ENCODE assay signal across 8 cellular contexts in the genomic region with DNA sequence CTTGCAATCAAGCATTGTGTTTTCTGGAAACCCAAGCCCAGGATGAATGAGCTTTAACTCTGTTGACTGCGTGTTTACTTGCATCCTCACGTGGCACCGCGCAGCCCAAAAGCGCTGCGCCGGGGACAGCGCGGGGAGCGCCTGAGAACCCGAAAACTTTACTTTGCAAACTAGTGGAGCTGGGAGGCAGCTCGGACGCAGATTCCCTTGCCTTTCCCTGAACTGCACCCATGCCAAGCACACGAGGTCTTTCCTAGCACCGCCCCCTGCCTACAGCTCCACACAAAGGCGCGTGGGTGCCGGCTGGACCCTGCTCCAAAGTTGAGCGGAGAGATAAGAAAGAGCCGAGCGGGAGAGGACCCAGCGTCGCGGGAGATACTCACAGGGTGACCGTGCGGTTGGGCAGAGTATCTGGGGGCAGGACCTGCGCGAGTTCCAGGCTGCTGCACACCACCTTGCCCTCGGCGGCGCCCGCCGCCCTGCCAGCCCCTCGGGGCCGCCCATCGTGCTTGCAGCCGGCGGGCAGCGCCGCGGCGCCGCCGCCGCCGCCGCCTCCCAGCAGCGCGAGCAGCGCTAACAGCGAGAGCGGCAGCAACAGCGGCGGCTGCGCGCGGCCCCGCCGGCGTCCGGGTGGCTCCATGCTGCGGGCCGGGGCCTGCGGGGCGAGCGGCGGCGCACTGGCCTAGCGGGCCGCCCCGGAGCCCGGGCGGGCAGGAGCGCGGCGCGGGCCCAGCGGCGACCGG. TPM values are rescaled to one million over a fixed set of nuclear protein-coding genes. Genes with fewer than 3 reads are reported as not detected.
DNase-seq lines count a peak whose midpoint lies in the region; ATAC-seq, FAIRE-seq and TF ChIP-seq lines count a peak whose summit lies in the region.

No MANE protein-coding gene starts in this region.

- no peak for FAIRE-seq in RCC 7860 (lab: Jason Lieb, UNC)

- peak overlapping the region; percentile 96 for H3K27ac ChIP-seq in hepatocyte

- no peaks in the 10 kb centered on the region for H3K9me2 ChIP-seq in hepatocyte (replicated peaks; ENCODE audit: insufficient read depth)

- peak overlapping the region; percentile 84 for H3K4me2 ChIP-seq in hepatocyte

- DNase-seq in activated CD4-positive, alpha-beta T cell treated with anti-CD3 and anti-CD28 coated beads for 1 hour: peak; percentile 10
- no peak for DNase-seq in activated CD4-positive, alpha-beta T cell treated with anti-CD3 and anti-CD28 coated beads, Interleukin-2, amount 50 U/mL, for 1 hour
- DNase-seq in HPDE6-E6E7 (ENCODE audit: extremely low spot score) (peak; percentile 63), RCC 7860 (ENCODE audit: low spot score) (peak; percentile 69), astrocyte of the hippocampus (ENCODE audit: low read depth, low spot score) (peak; percentile 83), hepatocyte (ENCODE audit: low spot score) (peak; percentile 89), putamen (ENCODE audit: low spot score) (peak; percentile 18)

- ATAC-seq in GM21576 (IDR thresholded peaks at IDR 0.05; ENCODE audit: unreplicated experiment): no peak

- under 1% methylated on average over 41 of the region's 80 CpGs for WGBS in hepatocyte (ENCODE audit: low lambda C conversion rate, missing lambda C conversion rate)

- H3K27me3 ChIP-seq in hepatocyte: no peaks in the 10 kb centered on the region

- H3K4me1 ChIP-seq in hepatocyte (ENCODE audit: insufficient read depth): peaks cover 13% of the 10 kb centered on the region

- peak overlapping the region; percentile 60 for H3K4me3 ChIP-seq in hepatocyte

- no peaks in the 10 kb centered on the region for H3K9me3 ChIP-seq in hepatocyte (ENCODE audit: low read depth)

- H2AFZ ChIP-seq in hepatocyte: peak overlapping the region; percentile 16

- peak; percentile 15 for TF ChIP-seq CTCF in hepatocyte (IDR thresholded peaks at IDR 0.05; ENCODE audit: poor library complexity)

- H4K20me1 ChIP-seq in hepatocyte (ENCODE audit: insufficient read depth, poor library complexity, severe bottlenecking): peaks cover 12% of the 10 kb centered on the region

- H3K36me3 ChIP-seq in hepatocyte (replicated peaks; ENCODE audit: insufficient read depth, low read depth): no peaks in the 10 kb centered on the region

- peaks cover 45% of the 10 kb centered on the region for H3K79me2 ChIP-seq in hepatocyte

RNA-seq across cellular contexts. Expression of a gene that starts 0.6 kb away (rescaled TPM):
- total RNA-seq in hepatocyte: 51.3 and 61.6 TPM in 2 replicates
- 18.1 and 21.2 TPM in 2 replicates for polyA plus RNA-seq in hepatocyte
